In genomic region chr1:67896826-67897225, GRCh38 we compare ENCODE assay signal across 27 cellular contexts.
DNase-seq lines count a peak whose midpoint lies in the region; ATAC-seq, FAIRE-seq and TF ChIP-seq lines count a peak whose summit lies in the region.
"Had no signal": no experiment of that assay in that cellular context is flagged by ENCODE, and none has a peak within 500 bp of the region (broad histone marks: within the 10 kb centered on the region; RNA-seq: fewer than 3 reads in every experiment).

No MANE protein-coding gene starts in this region.

- H3K27me3 ChIP-seq in astrocyte (ENCODE audit: insufficient read depth, low read length) (no peaks in the 10 kb centered on the region), liver (ENCODE audit: control insufficient read depth in 4 of 4, insufficient read depth in 4 of 4, low read length in 3 of 4) (no peaks in the 10 kb centered on the region)
- H3K27me3 ChIP-seq: heart right ventricle had no signal

- no peaks in the 10 kb centered on the region for H3K4me1 Mint-ChIP-seq in activated naive CD8-positive, alpha-beta T cell treated with anti-CD3 and anti-CD28 coated beads for 36 hours
- no peaks in the 10 kb centered on the region for H3K4me1 Mint-ChIP-seq in activated naive CD8-positive, alpha-beta T cell treated with anti-CD3 and anti-CD28 coated beads, Interleukin-2, amount 50 U/mL, for 24 hours
- H3K4me1 Mint-ChIP-seq in astrocyte (ENCODE audit: low read depth, unreplicated experiment), result peaks cover 32% of the 10 kb centered on the region
- peaks cover 28% of the 10 kb centered on the region for H3K4me1 Mint-ChIP-seq in type B pancreatic cell (ENCODE audit: unreplicated experiment)
- H3K4me1 Mint-ChIP-seq: B cell, immature natural killer cell had no signal

- peak overlapping the region; percentile 10 for H3K27ac Mint-ChIP-seq in activated naive CD8-positive, alpha-beta T cell treated with anti-CD3 and anti-CD28 coated beads for 36 hours
- no peak overlapping the region for H3K27ac Mint-ChIP-seq in activated naive CD8-positive, alpha-beta T cell treated with anti-CD3 and anti-CD28 coated beads, Interleukin-2, amount 50 U/mL, for 24 hours
- H3K27ac Mint-ChIP-seq in astrocyte (ENCODE audit: unreplicated experiment) (no peak overlapping the region), type B pancreatic cell (peak overlapping the region; percentile 88)
- H3K27ac Mint-ChIP-seq: activated CD8-positive, alpha-beta T cell treated with anti-CD3 and anti-CD28 coated beads for 36 hours; B cell; immature natural killer cell had no signal

- no peak overlapping the region for H3K4me3 Mint-ChIP-seq in activated naive CD8-positive, alpha-beta T cell treated with anti-CD3 and anti-CD28 coated beads for 36 hours
- H3K4me3 Mint-ChIP-seq in activated naive CD8-positive, alpha-beta T cell treated with anti-CD3 and anti-CD28 coated beads, Interleukin-2, amount 50 U/mL, for 24 hours, result no peak overlapping the region
- H3K4me3 Mint-ChIP-seq in astrocyte (ENCODE audit: unreplicated experiment), result no peak overlapping the region
- peak overlapping the region; percentile 34 for H3K4me3 Mint-ChIP-seq in type B pancreatic cell
- H3K4me3 Mint-ChIP-seq: activated CD8-positive, alpha-beta T cell treated with anti-CD3 and anti-CD28 coated beads for 36 hours; activated T-cell treated with anti-CD3 and anti-CD28 coated beads, Interleukin-2, amount 50 U/mL, for 4 hours; B cell; immature natural killer cell had no signal

- H3K36me3 ChIP-seq in astrocyte (ENCODE audit: insufficient read depth, low read length), result no peaks in the 10 kb centered on the region
- no peaks in the 10 kb centered on the region for H3K36me3 ChIP-seq in liver (ENCODE audit: control insufficient read depth in 4 of 4, insufficient read depth in 3 of 4, low read depth in 1 of 4, low read length in 3 of 4)
- H3K36me3 ChIP-seq: heart right ventricle had no signal

- WGBS in liver, result 63% methylated on average over 6 of the region's 6 CpGs

- no peak overlapping the region for H2AFZ ChIP-seq in astrocyte (ENCODE audit: low read depth, low read length)

- no peak overlapping the region for H3K4me2 ChIP-seq in astrocyte (ENCODE audit: low read length)
- H3K4me2 ChIP-seq: SK-N-SH had no signal

- H3K79me2 ChIP-seq in astrocyte (ENCODE audit: insufficient read depth, low read length), result no peaks in the 10 kb centered on the region

- DNase-seq in activated naive CD8-positive, alpha-beta T cell treated with anti-CD3 and anti-CD28 coated beads for 36 hours, result no peak
- DNase-seq in activated naive CD8-positive, alpha-beta T cell treated with anti-CD3 and anti-CD28 coated beads, Interleukin-2, amount 50 U/mL, for 24 hours, result no peak
- DNase-seq in astrocyte (ENCODE audit: low read depth), result no peak
- no peak for DNase-seq in type B pancreatic cell (ENCODE audit: extremely low spot score, unreplicated experiment)
- no peak for DNase-seq in erythroblast (lab: John Stamatoyannopoulos, UW)
- DNase-seq in posterior cingulate gyrus, result no peak
- DNase-seq: activated CD4-positive, CD25-positive, alpha-beta regulatory T cell; activated CD8-positive, alpha-beta T cell treated with anti-CD3 and anti-CD28 coated beads for 36 hours; activated naive CD4-positive, alpha-beta T cell treated with Interleukin-2 at 50 U/mL for 16 hours; activated T-cell treated with anti-CD3 and anti-CD28 coated beads, Interleukin-2, amount 50 U/mL, for 4 hours; amygdala; HCEC 1CT; heart right ventricle; immature natural killer cell; KG1; NCI-H1436 treated with DMSO at 0.1 percent for 48 hours; NCI-H526; SK-N-SH; stimulated activated CD4-positive, alpha-beta T cell treated with anti-CD3 and anti-CD28 coated beads, Interleukin-15, amount 100 ng/mL, for 24 hours; stimulated activated CD8-positive, alpha-beta memory T cell treated with anti-CD3 and anti-CD28 coated beads, Interleukin-4, amount 100 ng/mL, for 48 hours had no signal

- intact Hi-C loops in posterior cingulate gyrus (cut with DNase I), result no loop called here

- H3K9me3 ChIP-seq in astrocyte (ENCODE audit: insufficient read depth, low read depth, low read length) (no peaks in the 10 kb centered on the region), liver (ENCODE audit: control insufficient read depth in 4 of 4, low read length in 3 of 4) (no peaks in the 10 kb centered on the region)

- no peaks in the 10 kb centered on the region for H3K9me3 Mint-ChIP-seq in activated naive CD8-positive, alpha-beta T cell treated with anti-CD3 and anti-CD28 coated beads for 36 hours
- H3K9me3 Mint-ChIP-seq in activated naive CD8-positive, alpha-beta T cell treated with anti-CD3 and anti-CD28 coated beads, Interleukin-2, amount 50 U/mL, for 24 hours, result peaks cover 10% of the 10 kb centered on the region
- H3K9me3 Mint-ChIP-seq in astrocyte (ENCODE audit: unreplicated experiment), result peaks cover 15% of the 10 kb centered on the region
- H3K9me3 Mint-ChIP-seq in type B pancreatic cell, result peaks cover 3% of the 10 kb centered on the region
- H3K9me3 Mint-ChIP-seq: activated CD8-positive, alpha-beta T cell treated with anti-CD3 and anti-CD28 coated beads for 36 hours had no signal

- H3K36me3 Mint-ChIP-seq in activated naive CD8-positive, alpha-beta T cell treated with anti-CD3 and anti-CD28 coated beads for 36 hours, result no peaks in the 10 kb centered on the region
- H3K36me3 Mint-ChIP-seq in activated naive CD8-positive, alpha-beta T cell treated with anti-CD3 and anti-CD28 coated beads, Interleukin-2, amount 50 U/mL, for 24 hours (ENCODE audit: low read depth), result no peaks in the 10 kb centered on the region
- H3K36me3 Mint-ChIP-seq in astrocyte (ENCODE audit: low read depth, unreplicated experiment), result no peaks in the 10 kb centered on the region
- no peaks in the 10 kb centered on the region for H3K36me3 Mint-ChIP-seq in type B pancreatic cell
- H3K36me3 Mint-ChIP-seq: immature natural killer cell had no signal

- TF ChIP-seq CTCF in astrocyte (IDR thresholded peaks at IDR 0.05; ENCODE audit: insufficient read depth, low read depth, low read length) (no peak), liver (IDR thresholded peaks at IDR 0.05; ENCODE audit: low read depth, low read length, missing input control) (no peak), type B pancreatic cell (conservative IDR thresholded peaks at IDR 0.05) (no peak)

- TF ChIP-seq POLR2A in erythroblast (IDR thresholded peaks at IDR 0.05; ENCODE audit: low read length), result no peak

- no peaks in the 10 kb centered on the region for H4K20me1 ChIP-seq in astrocyte (ENCODE audit: insufficient read depth, low read length)

- H3K9ac ChIP-seq in astrocyte (ENCODE audit: low read length) (no peak overlapping the region), liver (ENCODE audit: low read depth in 1 of 2, low read length in 2 of 2) (no peak overlapping the region)
- H3K9ac ChIP-seq: SK-N-SH had no signal

- FAIRE-seq in astrocyte (lab: Jason Lieb, UNC), result no peak
- FAIRE-seq: A204.1 had no signal

- H3K27ac ChIP-seq in astrocyte (ENCODE audit: low read depth, low read length), result peak overlapping the region; percentile 64
- H3K27ac ChIP-seq in liver (ENCODE audit: low read depth in 1 of 2, low read length in 2 of 2), result no peak overlapping the region
- H3K27ac ChIP-seq: epithelial cell of prostate, heart right ventricle had no signal

- H3K27me3 Mint-ChIP-seq in activated naive CD8-positive, alpha-beta T cell treated with anti-CD3 and anti-CD28 coated beads for 36 hours, result peaks cover 24% of the 10 kb centered on the region
- H3K27me3 Mint-ChIP-seq in activated naive CD8-positive, alpha-beta T cell treated with anti-CD3 and anti-CD28 coated beads, Interleukin-2, amount 50 U/mL, for 24 hours, result peaks cover 21% of the 10 kb centered on the region
- H3K27me3 Mint-ChIP-seq in astrocyte (ENCODE audit: low read depth, unreplicated experiment) (no peaks in the 10 kb centered on the region), type B pancreatic cell (no peaks in the 10 kb centered on the region)

- H3K4me1 ChIP-seq in astrocyte (ENCODE audit: insufficient read depth, low read length) (peaks cover 15% of the 10 kb centered on the region), liver (ENCODE audit: control insufficient read depth in 4 of 4, insufficient read depth in 4 of 4, low read length in 3 of 4) (peaks cover 0 to 4% (median 0%) of the 10 kb centered on the region in 4 donors)

- no peak for TF ChIP-seq RAD21 in liver (IDR thresholded peaks at IDR 0.05)

- no peak overlapping the region for H3K4me3 ChIP-seq in astrocyte (ENCODE audit: insufficient read depth, low read depth, low read length)
- no peak overlapping the region for H3K4me3 ChIP-seq in liver (ENCODE audit: low read depth in 1 of 3, low read length in 3 of 3)
- H3K4me3 ChIP-seq: heart right ventricle, lung had no signal

- no peak for ATAC-seq in activated naive CD8-positive, alpha-beta T cell treated with anti-CD3 and anti-CD28 coated beads, Interleukin-2, amount 50 U/mL, for 24 hours
- no peak for ATAC-seq in GM19351 (IDR thresholded peaks at IDR 0.05; ENCODE audit: unreplicated experiment)
- ATAC-seq: activated CD8-positive, alpha-beta T cell treated with anti-CD3 and anti-CD28 coated beads for 36 hours; activated T-cell treated with anti-CD3 and anti-CD28 coated beads, Interleukin-2, amount 50 U/mL, for 4 hours; heart right ventricle; sciatic nerve had no signal

TF ChIP-seq in liver, 16 proteins besides CTCF, POLR2A, EP300 and RAD21:
- no peak for TF ChIP-seq YY1 (IDR thresholded peaks at IDR 0.05)
- TF ChIP-seq SP1 (IDR thresholded peaks at IDR 0.05), result peak; percentile 22
TF ChIP-seq in liver: peak in this region for 1.

Comparison
In these comparisons a context has a peak if more than half of its experiments do, and no peak if none do; other contexts are left out.
1. H3K27ac Mint-ChIP-seq: peak in activated naive CD8-positive, alpha-beta T cell treated with anti-CD3 and anti-CD28 coated beads for 36 hours (single experiment) and type B pancreatic cell (single experiment); none in activated naive CD8-positive, alpha-beta T cell treated with anti-CD3 and anti-CD28 coated beads, Interleukin-2, amount 50 U/mL, for 24 hours (single experiment) and astrocyte (single experiment).